Comparison of ENCODE assay signal across 1 cellular context in genomic region chr10:111039522-111039921, GRCh38.
TF ChIP-seq lines count a peak whose summit lies in the region.

No MANE protein-coding gene starts in this region.

TF ChIP-seq in SK-N-SH, 30 proteins besides CTCF, POLR2A, EP300 and RAD21 (continued from another document):
- no peak for TF ChIP-seq IRF3 (IDR thresholded peaks at IDR 0.05; ENCODE audit: low read depth, low read length)
